21 cellular contexts compared by ENCODE assay signal in genomic region chr12:131076277-131076676, GRCh38.
DNase-seq lines count a peak whose midpoint lies in the region; ATAC-seq, FAIRE-seq and TF ChIP-seq lines count a peak whose summit lies in the region.
"Had no signal": no experiment of that assay in that cellular context is flagged by ENCODE, and none has a peak within 500 bp of the region (broad histone marks: within the 10 kb centered on the region; RNA-seq: fewer than 3 reads in every experiment).

No MANE protein-coding gene starts in this region.

- peak; percentile 1 for DNase-seq in activated effector memory CD4-positive, alpha-beta T cell treated with anti-CD3 and anti-CD28 coated beads, Interleukin-2, amount 50 U/mL, for 16 hours
- DNase-seq in activated effector memory CD4-positive, alpha-beta T cell treated with Interleukin-2 at 50 U/mL for 16 hours, result no peak
- DNase-seq in H7 (peak; percentile 37), kidney (peak; percentile 45), testis (peak; percentile 1), MCF 10A (ENCODE audit: unreplicated experiment) (no peak)
- no peak for DNase-seq in effector memory CD8-positive, alpha-beta T cell
- DNase-seq: 8988T; Caco-2; CD4-positive, alpha-beta T cell; GDM1; GM23248; HCEC 1CT; NCI-H1694 treated with DMSO at 0.1 percent for 48 hours; NCI-H2227 treated with DMSO at 0.1 percent for 48 hours; NCI-H510A treated with DMSO at 0.1 percent for 48 hours; NCI-H774; SHP77 treated with DMSO at 0.1 percent for 48 hours had no signal

- no peak overlapping the region for H3K9ac ChIP-seq in kidney (ENCODE audit: low read length in 2 of 2)
- H3K9ac ChIP-seq: GM23248 had no signal

- BruUV-seq in MCF 10A (replicated peaks; lab: Mats Ljungman, UMichigan), result no TSS peak

- no peak for ATAC-seq in effector memory CD8-positive, alpha-beta T cell (replicated peaks)
- no peak for ATAC-seq in GM21381 (IDR thresholded peaks at IDR 0.05; ENCODE audit: unreplicated experiment)

- CTCF ChIA-PET in MCF 10A (lab: Yijun Ruan, JAX), result interaction anchor here (0.6 kb wide), 1 partner anchor 14 kb away, joined by 3 read pairs; no protein-coding TSS in a partner anchor

- no peaks in the 10 kb centered on the region for H3K36me3 ChIP-seq in H7 (replicated peaks; ENCODE audit: control insufficient read depth, insufficient read depth, low read length)
- H3K36me3 ChIP-seq in kidney (ENCODE audit: control insufficient read depth in 1 of 2, insufficient read depth in 2 of 2, low read length in 2 of 2), result no peaks in the 10 kb centered on the region
- H3K36me3 ChIP-seq in testis (ENCODE audit: low read depth, missing control alignments), result no peaks in the 10 kb centered on the region

- no peaks in the 10 kb centered on the region for H3K36me3 Mint-ChIP-seq in effector memory CD8-positive, alpha-beta T cell (ENCODE audit: insufficient read depth)
- H3K36me3 Mint-ChIP-seq in MCF 10A (ENCODE audit: insufficient read depth, unreplicated experiment), result no peaks in the 10 kb centered on the region

- POLR2A ChIA-PET in MCF 10A (lab: Yijun Ruan, JAX), result no interaction called here

- H3K4me1 Mint-ChIP-seq in effector memory CD8-positive, alpha-beta T cell (ENCODE audit: low read depth in 2 of 2), result no peaks in the 10 kb centered on the region
- H3K4me1 Mint-ChIP-seq in MCF 10A (ENCODE audit: insufficient read depth, unreplicated experiment), result no peaks in the 10 kb centered on the region
- H3K4me1 Mint-ChIP-seq: B cell had no signal

- intact Hi-C loops in kidney (cut with DNase I), result no loop called here
- intact Hi-C loops in testis (cut with DNase I; ENCODE audit: low total_unique reads), result no loop called here
- intact Hi-C loops in MCF 10A (cut with micrococcal nuclease), result no loop called here

- H3K9me3 Mint-ChIP-seq in effector memory CD8-positive, alpha-beta T cell, result no peaks in the 10 kb centered on the region
- H3K9me3 Mint-ChIP-seq in MCF 10A (ENCODE audit: unreplicated experiment), result no peaks in the 10 kb centered on the region
- H3K9me3 Mint-ChIP-seq: CD4-positive, alpha-beta T cell had no signal

- H3K27me3 ChIP-seq in H7 (ENCODE audit: control insufficient read depth, insufficient read depth, low read length) (no peaks in the 10 kb centered on the region), testis (no peaks in the 10 kb centered on the region)

- no peak overlapping the region for H3K4me3 Mint-ChIP-seq in effector memory CD8-positive, alpha-beta T cell
- no peak overlapping the region for H3K4me3 Mint-ChIP-seq in MCF 10A (ENCODE audit: unreplicated experiment)
- H3K4me3 Mint-ChIP-seq: B cell; CD4-positive, alpha-beta T cell had no signal

- TF ChIP-seq POLR2A in testis (IDR thresholded peaks at IDR 0.05), result no peak

- 92 to 94% methylated on average over 3 of the region's 3 CpGs for WGBS in testis, 2 donors

- no peak for TF ChIP-seq CTCF in kidney (IDR thresholded peaks at IDR 0.05; ENCODE audit: borderline replicate concordance, extremely low read depth, insufficient read depth)
- no peak for TF ChIP-seq CTCF in testis (IDR thresholded peaks at IDR 0.05)
- TF ChIP-seq CTCF in MCF 10A (IDR thresholded peaks at IDR 0.05; ENCODE audit: unreplicated experiment), result no peak

- H3K27ac ChIP-seq in kidney (ENCODE audit: low read depth in 2 of 2, low read length in 2 of 2) (no peak overlapping the region), testis (no peak overlapping the region)
- H3K27ac ChIP-seq: GM23248 had no signal

- H3K27me3 Mint-ChIP-seq in effector memory CD8-positive, alpha-beta T cell, result peaks cover 11 to 31% of the 10 kb centered on the region in 2 donors
- peaks cover 36% of the 10 kb centered on the region for H3K27me3 Mint-ChIP-seq in MCF 10A (ENCODE audit: insufficient read depth, unreplicated experiment)

- no peaks in the 10 kb centered on the region for H3K4me1 ChIP-seq in kidney (ENCODE audit: control insufficient read depth in 1 of 2, insufficient read depth in 1 of 2, low read depth in 1 of 2, low read length in 2 of 2)
- peaks cover 8% of the 10 kb centered on the region for H3K4me1 ChIP-seq in testis
- H3K4me1 ChIP-seq: Caco-2 had no signal

- FAIRE-seq in kidney (lab: Jason Lieb, UNC), result no peak
- FAIRE-seq: RCC 7860 had no signal

- no peak overlapping the region for H3K4me3 ChIP-seq in H7 (ENCODE audit: insufficient read depth, low read depth, low read length)
- no peak overlapping the region for H3K4me3 ChIP-seq in kidney (ENCODE audit: low read length in 2 of 2)
- no peak overlapping the region for H3K4me3 ChIP-seq in testis
- H3K4me3 ChIP-seq: GM23248 had no signal

- H3K9me3 ChIP-seq in kidney (ENCODE audit: control insufficient read depth in 1 of 2, low read length in 2 of 2), result peaks cover 0 to 2% of the 10 kb centered on the region in 2 donors
- no peaks in the 10 kb centered on the region for H3K9me3 ChIP-seq in testis
- H3K9me3 ChIP-seq: Caco-2 had no signal

- no peak overlapping the region for H3K27ac Mint-ChIP-seq in effector memory CD8-positive, alpha-beta T cell
- no peak overlapping the region for H3K27ac Mint-ChIP-seq in MCF 10A (ENCODE audit: low read depth, unreplicated experiment)
- H3K27ac Mint-ChIP-seq: B cell; CD4-positive, alpha-beta T cell had no signal

Comparison
In these comparisons a context has a peak if more than half of its experiments do, and no peak if none do; other contexts are left out.
1. DNase-seq: peak in activated effector memory CD4-positive, alpha-beta T cell treated with anti-CD3 and anti-CD28 coated beads, Interleukin-2, amount 50 U/mL, for 16 hours (single experiment), H7 (single experiment), kidney (single experiment) and testis (single experiment); none in activated effector memory CD4-positive, alpha-beta T cell treated with Interleukin-2 at 50 U/mL for 16 hours (single experiment), effector memory CD8-positive, alpha-beta T cell (0 of 3) and MCF 10A (single experiment).